8 cellular contexts compared by ENCODE assay signal in genomic region chr12:56488041-56488955, GRCh38. TPM values are rescaled to one million over a fixed set of nuclear protein-coding genes. Genes with fewer than 3 reads are reported as not detected.
DNase-seq lines count a peak whose midpoint lies in the region; ATAC-seq and TF ChIP-seq lines count a peak whose summit lies in the region.

Gene GLS2 (minus strand): TSS chr12:56488161. CDS start chr12:56488118, 43 bp downstream.

- peak; percentile 92 for ATAC-seq in GM21529 (IDR thresholded peaks at IDR 0.05; ENCODE audit: unreplicated experiment)
- peak; percentile 96 to 97 (median 97) for ATAC-seq in T-cell (replicated peaks in 1 of 4)
- peak; percentile 98 to 99 for ATAC-seq in right cardiac atrium
- ATAC-seq in upper lobe of right lung: peak; percentile 97

- no peaks in the 10 kb centered on the region for H3K27me3 ChIP-seq in ascending aorta
- H3K27me3 ChIP-seq in right cardiac atrium (ENCODE audit: control insufficient read depth, insufficient read depth): no peaks in the 10 kb centered on the region
- no peaks in the 10 kb centered on the region for H3K27me3 ChIP-seq in upper lobe of right lung

- TF ChIP-seq CTCF in ascending aorta (IDR thresholded peaks at IDR 0.05) (no peak), progenitor cell of endocrine pancreas (IDR thresholded peaks at IDR 0.05; ENCODE audit: unreplicated experiment) (no peak), upper lobe of right lung (IDR thresholded peaks at IDR 0.05) (no peak)

- no peak within 1 kb of the TSS for H3K27ac ChIP-seq in ascending aorta
- no peak within 1 kb of the TSS for H3K27ac ChIP-seq in right cardiac atrium (ENCODE audit: low read length)
- H3K27ac ChIP-seq in upper lobe of right lung: no peak within 1 kb of the TSS

- H3K4me1 ChIP-seq in ascending aorta (peaks cover 3% of the 10 kb centered on the region in 2 donors), right cardiac atrium (ENCODE audit: control insufficient read depth, insufficient read depth, low read length) (no peaks in the 10 kb centered on the region), upper lobe of right lung (peaks cover 4% of the 10 kb centered on the region)

- H3K36me3 Mint-ChIP-seq in T-cell (no peaks in the 10 kb centered on the region), progenitor cell of endocrine pancreas (ENCODE audit: insufficient read depth) (peaks cover 4% of the 10 kb centered on the region)

- CTCF ChIA-PET in T-cell (lab: Charles Lee): interaction anchor here in 1 of 2 donors (0.6 to 1.5 kb wide), 6 partner anchors 14 to 492 kb away, joined by 3 to 7 read pairs (median 4); no protein-coding TSS in a partner anchor

- no peaks in the 10 kb centered on the region for H3K9me3 Mint-ChIP-seq in T-cell
- H3K9me3 Mint-ChIP-seq in progenitor cell of endocrine pancreas (ENCODE audit: low read depth): peaks cover 6% of the 10 kb centered on the region

- peak within 1 kb of the TSS; percentile 54 to 83 for H3K4me3 ChIP-seq in ascending aorta
- peak within 1 kb of the TSS; percentile 64 for H3K4me3 ChIP-seq in right cardiac atrium (ENCODE audit: low read length)
- peak within 1 kb of the TSS; percentile 59 for H3K4me3 ChIP-seq in upper lobe of right lung

- H3K36me3 ChIP-seq in ascending aorta: no peaks in the 10 kb centered on the region
- H3K36me3 ChIP-seq in upper lobe of right lung: no peaks in the 10 kb centered on the region

- peak within 1 kb of the TSS; percentile 86 to 87 (median 87) for H3K4me3 Mint-ChIP-seq in T-cell
- H3K4me3 Mint-ChIP-seq in progenitor cell of endocrine pancreas (ENCODE audit: low read depth): peak within 1 kb of the TSS; percentile 75

- H3K9me3 ChIP-seq in ascending aorta (no peaks in the 10 kb centered on the region), right cardiac atrium (ENCODE audit: control insufficient read depth, low read length) (no peaks in the 10 kb centered on the region), upper lobe of right lung (no peaks in the 10 kb centered on the region)

- peak within 1 kb of the TSS; percentile 55 to 79 for H3K27ac Mint-ChIP-seq in T-cell
- H3K27ac Mint-ChIP-seq in progenitor cell of endocrine pancreas: peak within 1 kb of the TSS; percentile 81

- intact Hi-C loops in ascending aorta (cut with DNase I) (no loop called here), right cardiac atrium (cut with DNase I) (no loop called here), upper lobe of right lung (cut with DNase I) (no loop called here)

- H3K4me1 Mint-ChIP-seq in T-cell: peaks cover 15 to 19% (median 17%) of the 10 kb centered on the region in 3 donors
- peaks cover 6% of the 10 kb centered on the region for H3K4me1 Mint-ChIP-seq in progenitor cell of endocrine pancreas (ENCODE audit: low read depth)

- WGBS in right cardiac atrium: 18% methylated on average over 59 of the region's 59 CpGs

- POLR2A ChIA-PET in T-cell (lab: Charles Lee): interaction anchor here in 1 of 2 donors (0.5 to 0.6 kb wide), 3 partner anchors 140 to 329 kb away, joined by 3 to 6 read pairs (median 5); no protein-coding TSS in a partner anchor

- DNase-seq in D341Med (ENCODE audit: low spot score) (peak; percentile 74), Kasumi-1 (lab: John Stamatoyannopoulos, UW) (peak; percentile 19 to 25), T-cell (peak; percentile 57 to 80 (median 68)), ascending aorta (ENCODE audit: low spot score in 2 of 2) (peak in 1 of 2 donors; percentile 85), right cardiac atrium (peak; percentile 76 to 90 (median 89)), progenitor cell of endocrine pancreas (ENCODE audit: low spot score, unreplicated experiment) (peak; percentile 64), upper lobe of right lung (peak; percentile 89)

- H3K27me3 Mint-ChIP-seq in T-cell (peaks cover 9 to 20% of the 10 kb centered on the region in 2 donors), progenitor cell of endocrine pancreas (peaks cover 55% of the 10 kb centered on the region)

RNA-seq across cellular contexts. Expression of gene GLS2, which starts in this region (rescaled TPM):
- total RNA-seq in T-cell (10 to 100 TPM in 1 of 5 donors, 1 to 10 TPM in 4; 2.9 to 10.1 (median 6.9) TPM), ascending aorta (not detected), right cardiac atrium (1 to 10 TPM in 1 of 4 donors, under 1 TPM in 3; 0.42 to 1.2 (median 0.57) TPM), progenitor cell of endocrine pancreas (3.1 and 3.8 TPM in 2 replicates), upper lobe of right lung (5.5 TPM)
- polyA plus RNA-seq in right cardiac atrium: 0.63 TPM
